Comparison of ENCODE assay signal across 11 cellular contexts in genomic region chr3:63970596-63971468, GRCh38. TPM values are rescaled to one million over a fixed set of nuclear protein-coding genes. Genes with fewer than 3 reads are reported as not detected.
DNase-seq lines count a peak whose midpoint lies in the region; ATAC-seq and TF ChIP-seq lines count a peak whose summit lies in the region.
"Had no signal": no experiment of that assay in that cellular context is flagged by ENCODE, and none has a peak within 500 bp of the region (broad histone marks: within the 10 kb centered on the region; RNA-seq: fewer than 3 reads in every experiment).

No MANE protein-coding gene starts in this region.

- no peaks in the 10 kb centered on the region for H3K79me2 ChIP-seq in trophoblast cell (ENCODE audit: control insufficient read depth, insufficient read depth, low read length, poor library complexity)

- H3K27ac Mint-ChIP-seq in activated B cell treated with CpG ODN at 0.5 μM for 24 hours, result no peak overlapping the region

- POLR2A ChIA-PET in activated B cell treated with CpG ODN at 0.5 μM for 24 hours (lab: Charles Lee), result no interaction called here

- H3K4me3 Mint-ChIP-seq in activated B cell treated with CpG ODN at 0.5 μM for 24 hours, result peak overlapping the region; percentile 5

- intact Hi-C loops in activated B cell treated with CpG ODN at 0.5 μM for 24 hours (cut with micrococcal nuclease) (no loop called here), left cardiac atrium (cut with DNase I) (no loop called here)

- peaks cover 48% of the 10 kb centered on the region for H3K4me1 Mint-ChIP-seq in activated B cell treated with CpG ODN at 0.5 μM for 24 hours

- H2BK5ac ChIP-seq in trophoblast cell (ENCODE audit: low read depth, low read length, poor library complexity), result no peak overlapping the region

- peaks cover 4% of the 10 kb centered on the region in 2 experiments for H3K36me3 ChIP-seq in trophoblast cell (ENCODE audit: control insufficient read depth in 1 of 2, insufficient read depth in 2 of 2, low read length in 2 of 2)

- H3K79me1 ChIP-seq in trophoblast cell (ENCODE audit: low read length), result no peaks in the 10 kb centered on the region

- DNase-seq in ELF-1 (ENCODE audit: low read depth, low spot score) (peak; percentile 42), activated B cell treated with CpG ODN at 0.5 μM for 24 hours (no peak), left cardiac atrium (no peak), trophoblast cell (no peak), LoVo (ENCODE audit: low spot score) (no peak), HK-2 (ENCODE audit: unreplicated experiment) (no peak)
- DNase-seq: DND-41, SW 1271 had no signal

- H3K27me3 Mint-ChIP-seq in activated B cell treated with CpG ODN at 0.5 μM for 24 hours, result no peaks in the 10 kb centered on the region

- H3K4me3 ChIP-seq in trophoblast cell (ENCODE audit: low read depth, low read length), result no peak overlapping the region

- peak overlapping the region; percentile 24 for H3K27ac ChIP-seq in trophoblast cell (ENCODE audit: low read depth, low read length)

- peaks cover 14 to 15% of the 10 kb centered on the region in 2 experiments for H3K4me1 ChIP-seq in trophoblast cell (ENCODE audit: control insufficient read depth in 1 of 2, insufficient read depth in 2 of 2, low read length in 2 of 2)

- H3K36me3 Mint-ChIP-seq in activated B cell treated with CpG ODN at 0.5 μM for 24 hours (ENCODE audit: low read depth), result peaks cover 25% of the 10 kb centered on the region

- H3K4me2 ChIP-seq in trophoblast cell (ENCODE audit: low read length), result peak overlapping the region; percentile 21

- no peak overlapping the region for H2BK12ac ChIP-seq in trophoblast cell (ENCODE audit: low read length)

- CTCF ChIA-PET in activated B cell treated with CpG ODN at 0.5 μM for 24 hours (lab: Charles Lee), result no interaction called here

- no peak for ATAC-seq in activated B cell treated with CpG ODN at 0.5 μM for 24 hours (ENCODE audit: low read depth)
- ATAC-seq in left cardiac atrium, result peak; percentile 27 to 41
- ATAC-seq in GM21367 (IDR thresholded peaks at IDR 0.05; ENCODE audit: unreplicated experiment), result no peak
- ATAC-seq in GM18511 (IDR thresholded peaks at IDR 0.05; ENCODE audit: unreplicated experiment), result no peak

- H3K9me3 Mint-ChIP-seq in activated B cell treated with CpG ODN at 0.5 μM for 24 hours, result no peaks in the 10 kb centered on the region

- WGBS in trophoblast cell (ENCODE audit: extremely low coverage, insufficient coverage, insufficient read length), result no CpG with 5 or more reads among the region's 11 CpGs

- no peak overlapping the region for H2AFZ ChIP-seq in trophoblast cell (ENCODE audit: insufficient read depth, low read length, poor library complexity)

- H4K12ac ChIP-seq in trophoblast cell (ENCODE audit: low read depth, low read length), result no peak overlapping the region

- H2BK120ac ChIP-seq in trophoblast cell (ENCODE audit: insufficient read depth, low read length, poor library complexity), result no peak overlapping the region

- H4K8ac ChIP-seq in trophoblast cell (ENCODE audit: low read depth, low read length), result no peak overlapping the region

- H3K23ac ChIP-seq in trophoblast cell (ENCODE audit: low read length), result no peak overlapping the region

- H2AK5ac ChIP-seq in trophoblast cell (ENCODE audit: low read length), result no peak overlapping the region

- H3K4ac ChIP-seq in trophoblast cell (ENCODE audit: low read depth, low read length), result no peak overlapping the region

- H3K9ac ChIP-seq in trophoblast cell (ENCODE audit: low read length), result no peak overlapping the region

- H3K14ac ChIP-seq in trophoblast cell (ENCODE audit: low read length), result no peak overlapping the region

- peak overlapping the region; percentile 55 for H3K18ac ChIP-seq in trophoblast cell (ENCODE audit: low read length)

- H4K91ac ChIP-seq in trophoblast cell (ENCODE audit: low read depth, low read length), result no peak overlapping the region

- H3K9me3 ChIP-seq in trophoblast cell (ENCODE audit: insufficient read depth, low read depth, low read length), result no peaks in the 10 kb centered on the region

- H3K27me3 ChIP-seq in trophoblast cell (ENCODE audit: insufficient read depth, low read length), result no peaks in the 10 kb centered on the region

- no peak for TF ChIP-seq CTCF in activated B cell treated with CpG ODN at 0.5 μM for 24 hours (IDR thresholded peaks at IDR 0.05)

RNA-seq across cellular contexts. Expression of gene PSMD6, which starts 52.5 kb away (rescaled TPM):
- 88.9 and 91.4 TPM in 2 replicates for total RNA-seq in activated B cell treated with CpG ODN at 0.5 μM for 24 hours
- total RNA-seq in left cardiac atrium, result 10 to 100 TPM; 61.6 to 80.3 TPM
- 133 and 140 TPM in 2 replicates for polyA plus RNA-seq in trophoblast cell (2013)

RNA-seq across cellular contexts. Expression of gene SCAANT1, which starts 58.6 kb away (rescaled TPM):
- total RNA-seq in activated B cell treated with CpG ODN at 0.5 μM for 24 hours (not detected in 2 replicates), left cardiac atrium (not detected)
- polyA plus RNA-seq in trophoblast cell (2013), result 0.96 and 1.1 TPM in 2 replicates
- total RNA-seq: LHCN-M2 had no signal

Comparison
In these comparisons a context has a peak if more than half of its experiments do, and no peak if none do; other contexts are left out.
1. ATAC-seq: peak in left cardiac atrium (2 of 2); none in activated B cell treated with CpG ODN at 0.5 μM for 24 hours (single experiment), GM21367 (single experiment) and GM18511 (single experiment).